19 cellular contexts compared by ENCODE assay signal in the genomic region with DNA sequence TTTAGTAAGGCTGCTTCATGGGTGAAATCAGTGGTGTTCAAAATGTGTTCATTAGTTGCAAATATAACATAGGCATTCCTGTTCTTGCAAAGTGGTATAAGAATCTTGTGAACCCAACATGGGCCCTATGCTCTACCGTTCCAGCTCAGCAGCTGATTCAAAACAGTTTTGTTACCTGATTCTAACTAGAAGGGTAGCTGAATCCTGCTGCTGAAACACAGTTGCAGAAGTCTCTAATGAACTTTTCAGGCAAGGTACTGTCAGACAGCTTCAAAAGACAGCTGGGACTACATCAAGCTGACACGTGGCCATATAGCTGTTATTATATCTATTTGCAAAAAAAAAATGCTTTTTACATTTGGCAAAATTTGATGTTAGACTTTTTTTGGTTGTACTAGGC. TPM values are rescaled to one million over a fixed set of nuclear protein-coding genes. Genes with fewer than 3 reads are reported as not detected.
DNase-seq lines count a peak whose midpoint lies in the region; ATAC-seq lines count a peak whose summit lies in the region.
"Had no signal": no experiment of that assay in that cellular context is flagged by ENCODE, and none has a peak within 500 bp of the region (broad histone marks: within the 10 kb centered on the region; RNA-seq: fewer than 3 reads in every experiment).

No MANE protein-coding gene starts in this region.

- peaks cover 6% of the 10 kb centered on the region for H3K9me3 Mint-ChIP-seq in activated CD8-positive, alpha-beta memory T cell treated with anti-CD3 and anti-CD28 coated beads, Interleukin-2, amount 10 ng/mL, durations not matched to agents 7 days and 5 days (ENCODE audit: low read depth)
- peaks cover 0 to 4% (median 2%) of the 10 kb centered on the region in 5 donors for H3K9me3 Mint-ChIP-seq in CD8-positive, alpha-beta memory T cell
- H3K9me3 Mint-ChIP-seq in activated CD4-positive, alpha-beta memory T cell treated with anti-CD3 and anti-CD28 coated beads for 36 hours: peaks cover 6% of the 10 kb centered on the region
- no peaks in the 10 kb centered on the region for H3K9me3 Mint-ChIP-seq in central memory CD8-positive, alpha-beta T cell

- peaks cover 69% of the 10 kb centered on the region for H3K4me1 Mint-ChIP-seq in activated CD8-positive, alpha-beta memory T cell treated with anti-CD3 and anti-CD28 coated beads, Interleukin-2, amount 10 ng/mL, durations not matched to agents 7 days and 5 days
- H3K4me1 Mint-ChIP-seq in CD8-positive, alpha-beta memory T cell: peaks cover 73 to 93% (median 86%) of the 10 kb centered on the region in 3 donors
- H3K4me1 Mint-ChIP-seq in activated CD4-positive, alpha-beta memory T cell treated with anti-CD3 and anti-CD28 coated beads for 36 hours (ENCODE audit: low read depth): peaks cover 58% of the 10 kb centered on the region
- H3K4me1 Mint-ChIP-seq in central memory CD8-positive, alpha-beta T cell: peaks cover 49% of the 10 kb centered on the region

- H3K36me3 ChIP-seq in CD8-positive, alpha-beta memory T cell (ENCODE audit: insufficient read depth, low read length): no peaks in the 10 kb centered on the region

- H3K27ac Mint-ChIP-seq in activated CD8-positive, alpha-beta memory T cell treated with anti-CD3 and anti-CD28 coated beads, Interleukin-2, amount 10 ng/mL, durations not matched to agents 7 days and 5 days: peak overlapping the region; percentile 62
- H3K27ac Mint-ChIP-seq in CD8-positive, alpha-beta memory T cell: peak overlapping the region in 7 of 8 donors; percentile 17 to 86 (median 73)
- peak overlapping the region; percentile 42 for H3K27ac Mint-ChIP-seq in activated CD4-positive, alpha-beta memory T cell treated with anti-CD3 and anti-CD28 coated beads for 36 hours
- peak overlapping the region; percentile 89 for H3K27ac Mint-ChIP-seq in central memory CD8-positive, alpha-beta T cell (ENCODE audit: low read depth)
- H3K27ac Mint-ChIP-seq: IgD-negative memory B cell had no signal

- peaks cover 56% of the 10 kb centered on the region for H3K36me3 Mint-ChIP-seq in activated CD8-positive, alpha-beta memory T cell treated with anti-CD3 and anti-CD28 coated beads, Interleukin-2, amount 10 ng/mL, durations not matched to agents 7 days and 5 days
- peaks cover 6 to 36% (median 11%) of the 10 kb centered on the region in 3 donors for H3K36me3 Mint-ChIP-seq in CD8-positive, alpha-beta memory T cell
- H3K36me3 Mint-ChIP-seq in activated CD4-positive, alpha-beta memory T cell treated with anti-CD3 and anti-CD28 coated beads for 36 hours: peaks cover 13% of the 10 kb centered on the region
- H3K36me3 Mint-ChIP-seq in central memory CD8-positive, alpha-beta T cell (ENCODE audit: insufficient read depth): peaks cover 11% of the 10 kb centered on the region
- H3K36me3 Mint-ChIP-seq: IgD-negative memory B cell had no signal

- H3K4me3 Mint-ChIP-seq in activated CD8-positive, alpha-beta memory T cell treated with anti-CD3 and anti-CD28 coated beads, Interleukin-2, amount 10 ng/mL, durations not matched to agents 7 days and 5 days: peak overlapping the region; percentile 53
- peak overlapping the region; percentile 46 to 80 (median 70) for H3K4me3 Mint-ChIP-seq in CD8-positive, alpha-beta memory T cell
- no peak overlapping the region for H3K4me3 Mint-ChIP-seq in activated CD4-positive, alpha-beta memory T cell treated with anti-CD3 and anti-CD28 coated beads for 36 hours
- H3K4me3 Mint-ChIP-seq in central memory CD8-positive, alpha-beta T cell: peak overlapping the region; percentile 68

- POLR2A ChIA-PET in CD8-positive, alpha-beta memory T cell (lab: Charles Lee): interaction anchor here (1.5 kb wide), 1 partner anchor 16 kb away, joined by 3 read pairs; no protein-coding TSS in a partner anchor
- POLR2A ChIA-PET in activated CD4-positive, alpha-beta memory T cell treated with anti-CD3 and anti-CD28 coated beads for 36 hours (lab: Charles Lee): interaction anchor here (1.2 kb wide), 1 partner anchor 94 kb away, joined by 3 read pairs; no protein-coding TSS in a partner anchor

- no peaks in the 10 kb centered on the region for H3K27me3 Mint-ChIP-seq in activated CD8-positive, alpha-beta memory T cell treated with anti-CD3 and anti-CD28 coated beads, Interleukin-2, amount 10 ng/mL, durations not matched to agents 7 days and 5 days
- no peaks in the 10 kb centered on the region for H3K27me3 Mint-ChIP-seq in CD8-positive, alpha-beta memory T cell
- no peaks in the 10 kb centered on the region for H3K27me3 Mint-ChIP-seq in activated CD4-positive, alpha-beta memory T cell treated with anti-CD3 and anti-CD28 coated beads for 36 hours
- H3K27me3 Mint-ChIP-seq in central memory CD8-positive, alpha-beta T cell: no peaks in the 10 kb centered on the region
- H3K27me3 Mint-ChIP-seq: IgD-negative memory B cell had no signal

- DNase-seq in activated CD8-positive, alpha-beta memory T cell treated with anti-CD3 and anti-CD28 coated beads, Interleukin-2, amount 10 ng/mL, durations not matched to agents 7 days and 5 days: peak; percentile 48
- no peak for DNase-seq in activated CD8-positive, alpha-beta memory T cell treated with anti-CD3 and anti-CD28 coated beads, Interleukin-2, amount 50 U/mL, for 48 hours
- DNase-seq in CD8-positive, alpha-beta memory T cell: no peak
- no peak for DNase-seq in activated CD4-positive, alpha-beta memory T cell treated with anti-CD3 and anti-CD28 coated beads for 36 hours
- no peak for DNase-seq in central memory CD8-positive, alpha-beta T cell (ENCODE audit: low spot score in 2 of 2)
- no peak for DNase-seq in NCI-H524 treated with DMSO at 0.1 percent for 48 hours (lab: John Stamatoyannopoulos, UW)
- DNase-seq: Calu3; NCI-H146; NCI-H2081 treated with DMSO at 0.1 percent for 48 hours; NCI-H345; NCI-H69; NK-92 treated with Interleukin-12 subunit alpha and Interleukin-12 subunit beta, amount 100 ng/mL, for 24 hours; OCI-M1 had no signal

- H3K4me3 ChIP-seq in CD8-positive, alpha-beta memory T cell (ENCODE audit: low read length): no peak overlapping the region

- no peak overlapping the region for H3K27ac ChIP-seq in CD8-positive, alpha-beta memory T cell (ENCODE audit: low read depth, low read length)
- H3K27ac ChIP-seq: C4-2B, RWPE1 had no signal

- H3K9me3 ChIP-seq in CD8-positive, alpha-beta memory T cell (ENCODE audit: low read length): no peaks in the 10 kb centered on the region

- ATAC-seq in activated CD8-positive, alpha-beta memory T cell treated with anti-CD3 and anti-CD28 coated beads, Interleukin-2, amount 10 ng/mL, durations not matched to agents 7 days and 5 days: no peak
- ATAC-seq in central memory CD8-positive, alpha-beta T cell (replicated peaks; ENCODE audit: extremely low read depth, poor library complexity, severe bottlenecking): no peak
- ATAC-seq in GM21825 (IDR thresholded peaks at IDR 0.05; ENCODE audit: unreplicated experiment) (no peak), HG02678 (IDR thresholded peaks at IDR 0.05; ENCODE audit: unreplicated experiment) (no peak)

- CTCF ChIA-PET in activated CD8-positive, alpha-beta memory T cell treated with anti-CD3 and anti-CD28 coated beads, Interleukin-2, amount 10 ng/mL, durations not matched to agents 7 days and 5 days (lab: Charles Lee): interaction anchor here (2.4 kb wide), 1 partner anchor 22 kb away, joined by 8 read pairs; no protein-coding TSS in a partner anchor
- CTCF ChIA-PET in CD8-positive, alpha-beta memory T cell (lab: Charles Lee): interaction anchor here (1.4 kb wide), 1 partner anchor 22 kb away, joined by 3 read pairs; the partner anchor contains the start of gene THEMIS
- CTCF ChIA-PET in activated CD4-positive, alpha-beta memory T cell treated with anti-CD3 and anti-CD28 coated beads for 36 hours (lab: Charles Lee): interaction anchor here (0.7 to 0.8 kb wide), 3 partner anchors 22 to 141 kb away, joined by 3 to 9 read pairs (median 3); no protein-coding TSS in a partner anchor

- no peaks in the 10 kb centered on the region for H3K27me3 ChIP-seq in CD8-positive, alpha-beta memory T cell (ENCODE audit: insufficient read depth, low read length, poor library complexity, severe bottlenecking)

- H3K4me1 ChIP-seq in CD8-positive, alpha-beta memory T cell (ENCODE audit: insufficient read depth, low read length): peaks cover 59% of the 10 kb centered on the region

- intact Hi-C loops in activated CD4-positive, alpha-beta memory T cell treated with anti-CD3 and anti-CD28 coated beads for 36 hours (cut with micrococcal nuclease): no loop called here

RNA-seq across cellular contexts. Expression of gene THEMIS, which starts 22.7 kb away (rescaled TPM):
- 100 to 1,000 TPM; 107 to 133 TPM for total RNA-seq in activated CD8-positive, alpha-beta memory T cell treated with anti-CD3 and anti-CD28 coated beads, Interleukin-2, amount 10 ng/mL, durations not matched to agents 7 days and 5 days
- total RNA-seq in CD8-positive, alpha-beta memory T cell: 10 to 100 TPM; 39.9 to 40.6 TPM
- 107 TPM for polyA plus RNA-seq in CD8-positive, alpha-beta memory T cell
- 10 to 100 TPM in 1 of 2 experiments, 1 to 10 TPM in 1; 9.5 to 11.5 TPM for total RNA-seq in activated CD4-positive, alpha-beta memory T cell treated with anti-CD3 and anti-CD28 coated beads for 36 hours
- total RNA-seq: Calu3, HT1080 had no signal
